In the genomic region with DNA sequence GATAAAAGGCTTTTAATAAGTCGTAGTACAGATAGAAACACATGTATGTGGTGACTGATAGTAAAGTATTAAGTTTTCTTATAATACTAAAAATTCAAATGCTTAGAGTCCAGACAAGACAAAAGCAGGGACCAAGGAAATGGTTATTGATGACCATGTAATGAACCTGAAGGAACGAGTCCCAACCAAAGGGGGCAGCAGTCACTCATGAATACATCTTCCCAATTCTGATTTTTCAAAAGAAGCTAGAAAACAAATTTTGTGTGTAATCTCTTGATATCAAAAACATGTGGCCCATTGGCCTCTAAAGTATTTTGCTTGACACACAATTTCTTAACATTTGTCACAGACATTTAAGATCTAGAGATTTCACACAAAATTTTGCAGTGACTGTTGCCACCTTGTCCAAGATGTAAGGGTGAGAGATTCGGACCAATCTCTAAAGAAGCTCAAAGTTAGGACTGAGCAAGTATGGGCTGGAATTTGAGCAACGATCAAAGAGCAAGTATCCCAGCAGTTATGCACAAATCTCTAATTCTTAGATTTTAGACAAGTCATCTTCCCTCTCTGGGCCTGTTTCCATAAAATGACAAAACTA, we compare ENCODE assay signal across 8 cellular contexts.
DNase-seq lines count a peak whose midpoint lies in the region; ATAC-seq and TF ChIP-seq lines count a peak whose summit lies in the region.

No MANE protein-coding gene starts in this region.

- H3K36me3 ChIP-seq in endodermal cell (ENCODE audit: control insufficient read depth, insufficient read depth, low read length), result no peaks in the 10 kb centered on the region

- H3K27ac ChIP-seq in HL-60 (replicated peaks) (no peak overlapping the region), endodermal cell (ENCODE audit: low read depth, low read length) (no peak overlapping the region)

- H3K4me1 Mint-ChIP-seq in endodermal cell (peaks cover 4% of the 10 kb centered on the region), neural crest cell (peaks cover 4% of the 10 kb centered on the region)

- no peak overlapping the region for H3K27ac Mint-ChIP-seq in endodermal cell
- H3K27ac Mint-ChIP-seq in neural crest cell (ENCODE audit: unreplicated experiment), result no peak overlapping the region

- TF ChIP-seq CTCF in GM12874 (IDR thresholded peaks at IDR 0.05; ENCODE audit: insufficient read depth, low read depth, low read length), result peak; percentile 54
- TF ChIP-seq CTCF in HL-60 (IDR thresholded peaks at IDR 0.05; ENCODE audit: insufficient read depth, low read length), result peak; percentile 40
- peak; percentile 95 for TF ChIP-seq CTCF in endodermal cell (conservative IDR thresholded peaks at IDR 0.05)
- TF ChIP-seq CTCF in neural crest cell (conservative IDR thresholded peaks at IDR 0.05), result peak; percentile 89

- H3K36me3 Mint-ChIP-seq in endodermal cell (ENCODE audit: low read depth), result peaks cover 2% of the 10 kb centered on the region
- no peaks in the 10 kb centered on the region for H3K36me3 Mint-ChIP-seq in neural crest cell (ENCODE audit: low read depth)

- H3K4me3 ChIP-seq in HL-60 (replicated peaks; ENCODE audit: insufficient read depth, low read length) (no peak overlapping the region), endodermal cell (ENCODE audit: low read length) (no peak overlapping the region)

- no peaks in the 10 kb centered on the region for H3K27me3 ChIP-seq in HL-60 (ENCODE audit: insufficient read depth, poor library complexity, severe bottlenecking)
- no peaks in the 10 kb centered on the region for H3K27me3 ChIP-seq in endodermal cell (ENCODE audit: control insufficient read depth, insufficient read depth, low read length, poor library complexity, severe bottlenecking)

- H3K9ac ChIP-seq in endodermal cell (ENCODE audit: extremely low read depth, low read length, poor library complexity, severe bottlenecking), result no peak overlapping the region

- in situ Hi-C loops in SK-MEL-5 (cut with HindIII; ENCODE audit: low pct_unique_long_range_greater_than_20kb, low sequenced_read_pairs), result no loop called here

- WGBS in endodermal cell (ENCODE audit: insufficient coverage in 1 of 2, insufficient read length in 1 of 2), 2 experiments, result 50 to 62% methylated on average over 2 to 3 of the region's 4 CpGs

- no peaks in the 10 kb centered on the region for H3K4me1 ChIP-seq in endodermal cell (ENCODE audit: control insufficient read depth, insufficient read depth, low read length)

- no peak for ATAC-seq in GM21528 (IDR thresholded peaks at IDR 0.05; ENCODE audit: low FRiP score, unreplicated experiment)
- no peak for ATAC-seq in HG03095 (IDR thresholded peaks at IDR 0.05; ENCODE audit: unreplicated experiment)

- no peaks in the 10 kb centered on the region for H3K27me3 Mint-ChIP-seq in endodermal cell (ENCODE audit: insufficient read depth)
- H3K27me3 Mint-ChIP-seq in neural crest cell (ENCODE audit: low read depth), result no peaks in the 10 kb centered on the region

- no peak overlapping the region for H3K4me3 Mint-ChIP-seq in endodermal cell
- H3K4me3 Mint-ChIP-seq in neural crest cell, result no peak overlapping the region

- no peaks in the 10 kb centered on the region for H3K9me3 Mint-ChIP-seq in endodermal cell
- no peaks in the 10 kb centered on the region for H3K9me3 Mint-ChIP-seq in neural crest cell

- peaks cover 4% of the 10 kb centered on the region for H3K9me3 ChIP-seq in endodermal cell (ENCODE audit: control insufficient read depth, low read length)

- peak; percentile 46 to 52 for DNase-seq in AML-193 (lab: John Stamatoyannopoulos, UW)
- DNase-seq in HL-60 (ENCODE audit: low read depth in 1 of 2, low spot score in 1 of 2), result peak in 1 of 2 experiments; percentile 24
- peak; percentile 53 for DNase-seq in SK-MEL-5 (ENCODE audit: low read depth, low spot score)
- DNase-seq in endodermal cell, result peak; percentile 66
- peak; percentile 30 for DNase-seq in neural crest cell (ENCODE audit: low read depth, low spot score)

Comparison
In these comparisons a context has a peak if more than half of its experiments do, and no peak if none do; other contexts are left out.
1. CTCF ChIP-seq: peak in every context shown above with its lines; median percentile 95 in endodermal cell; 89 in neural crest cell; 54 in GM12874; 40 in HL-60.